ENCODE assay signal across 12 cellular contexts in genomic region chr6:160238786-160239751, GRCh38. TPM values are rescaled to one million over a fixed set of nuclear protein-coding genes. Genes with fewer than 3 reads are reported as not detected.
DNase-seq lines count a peak whose midpoint lies in the region; ATAC-seq and TF ChIP-seq lines count a peak whose summit lies in the region.
"Had no signal": no experiment of that assay in that cellular context is flagged by ENCODE, and none has a peak within 500 bp of the region (broad histone marks: within the 10 kb centered on the region; RNA-seq: fewer than 3 reads in every experiment).

No MANE protein-coding gene starts in this region.

- H3K9me3 Mint-ChIP-seq in progenitor cell of endocrine pancreas (ENCODE audit: low read depth) = peaks cover 22% of the 10 kb centered on the region

- no peak overlapping the region for H3K4me3 ChIP-seq in fibroblast of pulmonary artery (replicated peaks; ENCODE audit: low read depth, low read length)

- no peak overlapping the region for H3K4me3 Mint-ChIP-seq in progenitor cell of endocrine pancreas (ENCODE audit: low read depth)
- H3K4me3 Mint-ChIP-seq: activated naive CD4-positive, alpha-beta T cell treated with anti-CD3 and anti-CD28 coated beads, Interleukin-2, amount 10 ng/mL, durations not matched to agents 7 days and 5 days; CD4-positive, CD25-positive, alpha-beta regulatory T cell; nephron progenitor cell had no signal

- H3K36me3 Mint-ChIP-seq in progenitor cell of endocrine pancreas (ENCODE audit: insufficient read depth) = peaks cover 2% of the 10 kb centered on the region
- H3K36me3 Mint-ChIP-seq: activated naive CD4-positive, alpha-beta T cell treated with anti-CD3 and anti-CD28 coated beads, Interleukin-2, amount 10 ng/mL, durations not matched to agents 7 days and 5 days; CD4-positive, CD25-positive, alpha-beta regulatory T cell had no signal

- TF ChIP-seq CTCF in fibroblast of pulmonary artery (IDR thresholded peaks at IDR 0.05; ENCODE audit: low read length, missing control alignments) (no peak), progenitor cell of endocrine pancreas (IDR thresholded peaks at IDR 0.05; ENCODE audit: unreplicated experiment) (no peak)

- no peak for ATAC-seq in GM21367 (IDR thresholded peaks at IDR 0.05; ENCODE audit: unreplicated experiment)

- H3K4me1 Mint-ChIP-seq in progenitor cell of endocrine pancreas (ENCODE audit: low read depth) = peaks cover 11% of the 10 kb centered on the region
- H3K4me1 Mint-ChIP-seq: activated naive CD4-positive, alpha-beta T cell treated with anti-CD3 and anti-CD28 coated beads, Interleukin-2, amount 10 ng/mL, durations not matched to agents 7 days and 5 days; CD4-positive, CD25-positive, alpha-beta regulatory T cell had no signal

- DNase-seq in HCEC 1CT (peak; percentile 55), SW 1271 (lab: John Stamatoyannopoulos, UW) (peak; percentile 18 to 49), fibroblast of pulmonary artery (ENCODE audit: low read depth) (peak; percentile 27), progenitor cell of endocrine pancreas (ENCODE audit: low spot score, unreplicated experiment) (no peak), NCI-H1105 treated with DMSO at 0.1 percent for 48 hours (lab: John Stamatoyannopoulos, UW) (no peak), SHP77 treated with DMSO at 0.1 percent for 48 hours (lab: John Stamatoyannopoulos, UW) (no peak)
- DNase-seq in stimulated activated CD4-positive, alpha-beta T cell treated with anti-CD3 and anti-CD28 coated beads, Interleukin-2, amount 100 ng/mL, for 48 hours = no peak
- DNase-seq: activated naive CD4-positive, alpha-beta T cell treated with anti-CD3 and anti-CD28 coated beads, Interleukin-2, amount 10 ng/mL, durations not matched to agents 7 days and 5 days; nephron progenitor cell had no signal

- H3K27ac Mint-ChIP-seq in progenitor cell of endocrine pancreas = peak overlapping the region; percentile 14
- H3K27ac Mint-ChIP-seq: activated naive CD4-positive, alpha-beta T cell treated with anti-CD3 and anti-CD28 coated beads, Interleukin-2, amount 10 ng/mL, durations not matched to agents 7 days and 5 days; CD4-positive, CD25-positive, alpha-beta regulatory T cell; nephron progenitor cell had no signal

- H3K27me3 Mint-ChIP-seq in progenitor cell of endocrine pancreas = no peaks in the 10 kb centered on the region
- H3K27me3 Mint-ChIP-seq: activated naive CD4-positive, alpha-beta T cell treated with anti-CD3 and anti-CD28 coated beads, Interleukin-2, amount 10 ng/mL, durations not matched to agents 7 days and 5 days; CD4-positive, CD25-positive, alpha-beta regulatory T cell had no signal

RNA-seq across cellular contexts. Expression of gene SLC22A2, which starts 19.6 kb away (rescaled TPM):
- not detected in 2 replicates for total RNA-seq in progenitor cell of endocrine pancreas
- total RNA-seq: CD4-positive, CD25-positive, alpha-beta regulatory T cell; subcutaneous adipose tissue had no signal

Comparison
In these comparisons a context has a peak if more than half of its experiments do, and no peak if none do; other contexts are left out.
1. DNase-seq: peak in HCEC 1CT (single experiment), SW 1271 (2 of 2) and fibroblast of pulmonary artery (single experiment); none in progenitor cell of endocrine pancreas (single experiment), NCI-H1105 treated with DMSO at 0.1 percent for 48 hours (single experiment), stimulated activated CD4-positive, alpha-beta T cell treated with anti-CD3 and anti-CD28 coated beads, Interleukin-2, amount 100 ng/mL, for 48 hours (0 of 2) and SHP77 treated with DMSO at 0.1 percent for 48 hours (single experiment).